ENCODE assay signal across 14 cellular contexts in genomic region chr14:85607571-85608219, GRCh38.
DNase-seq lines count a peak whose midpoint lies in the region; ATAC-seq, FAIRE-seq and TF ChIP-seq lines count a peak whose summit lies in the region.
"Had no signal": no experiment of that assay in that cellular context is flagged by ENCODE, and none has a peak within 500 bp of the region (broad histone marks: within the 10 kb centered on the region; RNA-seq: fewer than 3 reads in every experiment).

No MANE protein-coding gene starts in this region.

- peaks cover 12% of the 10 kb centered on the region for H3K4me1 ChIP-seq in mesodermal cell (ENCODE audit: control insufficient read depth, insufficient read depth, low read length, poor library complexity, severe bottlenecking)
- H3K4me1 ChIP-seq: spleen had no signal

- H3K27ac ChIP-seq in mesodermal cell (ENCODE audit: low read depth, low read length, severe bottlenecking) = peak overlapping the region; percentile 47

- H3K36me3 ChIP-seq in bronchial epithelial cell (ENCODE audit: control insufficient read depth, insufficient read depth, low read length) = no peaks in the 10 kb centered on the region
- H3K36me3 ChIP-seq in mesodermal cell (ENCODE audit: control insufficient read depth, insufficient read depth, low read length) = peaks cover 38% of the 10 kb centered on the region
- H3K36me3 ChIP-seq: spleen had no signal

- H3K9me3 ChIP-seq in mesodermal cell (ENCODE audit: control insufficient read depth, low read length) = no peaks in the 10 kb centered on the region
- H3K9me3 ChIP-seq: spleen had no signal

- ATAC-seq in GM21786 (IDR thresholded peaks at IDR 0.05; ENCODE audit: unreplicated experiment) = no peak
- no peak for ATAC-seq in HG03439 (IDR thresholded peaks at IDR 0.05; ENCODE audit: unreplicated experiment)
- ATAC-seq: activated CD8-positive, alpha-beta T cell treated with anti-CD3 and anti-CD28 coated beads, Interleukin-2, amount 10 ng/mL, durations not matched to agents 7 days and 5 days had no signal

- FAIRE-seq in bronchial epithelial cell (lab: Jason Lieb, UNC) = no peak

- peak; percentile 77 for DNase-seq in AG09319 (ENCODE audit: extremely low read depth, low read depth)
- DNase-seq in NB4 (ENCODE audit: low read depth) = peak; percentile 72
- peak; percentile 98 for DNase-seq in bronchial epithelial cell (ENCODE audit: low read depth)
- no peak for DNase-seq in stimulated activated CD4-positive, alpha-beta T cell treated with anti-CD3 and anti-CD28 coated beads, Interleukin-12 subunit alpha, Interleukin-12 subunit beta, amount 100 ng/mL, for 4 hours
- DNase-seq in hepatic stellate cell (ENCODE audit: low spot score) = no peak
- DNase-seq: activated CD8-positive, alpha-beta T cell treated with anti-CD3 and anti-CD28 coated beads, Interleukin-2, amount 10 ng/mL, durations not matched to agents 7 days and 5 days; CD4-positive, CD25-positive, alpha-beta regulatory T cell; glutamatergic neuron; NCI-H2029; SHP77 treated with DMSO at 0.1 percent for 48 hours; spleen had no signal

- WGBS in mesodermal cell (ENCODE audit: insufficient coverage in 2 of 2), 2 experiments = 80 to 89% methylated on average over 1 to 2 of the region's 4 CpGs

- H3K4me3 ChIP-seq in NB4 (ENCODE audit: low read depth, low read length) (no peak overlapping the region), bronchial epithelial cell (ENCODE audit: low read depth, low read length) (no peak overlapping the region), mesodermal cell (ENCODE audit: extremely low read depth, insufficient read depth, low read length, poor library complexity, severe bottlenecking) (no peak overlapping the region)
- H3K4me3 ChIP-seq: spleen had no signal

- TF ChIP-seq POLR2A in NB4 (IDR thresholded peaks at IDR 0.05; ENCODE audit: extremely low read depth, insufficient read length) = no peak

- no peaks in the 10 kb centered on the region for H3K27me3 ChIP-seq in bronchial epithelial cell (ENCODE audit: control insufficient read depth, insufficient read depth, low read length)
- H3K27me3 ChIP-seq: spleen had no signal

- no peak for TF ChIP-seq CTCF in AG09319 (IDR thresholded peaks at IDR 0.05; ENCODE audit: low read depth, low read length)
- no peak for TF ChIP-seq CTCF in NB4 (IDR thresholded peaks at IDR 0.05; ENCODE audit: low read depth, low read length)
- no peak for TF ChIP-seq CTCF in bronchial epithelial cell (IDR thresholded peaks at IDR 0.05; ENCODE audit: insufficient read depth, low read length, severe bottlenecking)

Comparison
In these comparisons a context has a peak if more than half of its experiments do, and no peak if none do; other contexts are left out.
1. DNase-seq: peak in AG09319 (single experiment), NB4 (single experiment) and bronchial epithelial cell (single experiment); none in stimulated activated CD4-positive, alpha-beta T cell treated with anti-CD3 and anti-CD28 coated beads, Interleukin-12 subunit alpha, Interleukin-12 subunit beta, amount 100 ng/mL, for 4 hours (single experiment) and hepatic stellate cell (single experiment).